ENCODE assay signal across 1 cellular context in the genomic region with DNA sequence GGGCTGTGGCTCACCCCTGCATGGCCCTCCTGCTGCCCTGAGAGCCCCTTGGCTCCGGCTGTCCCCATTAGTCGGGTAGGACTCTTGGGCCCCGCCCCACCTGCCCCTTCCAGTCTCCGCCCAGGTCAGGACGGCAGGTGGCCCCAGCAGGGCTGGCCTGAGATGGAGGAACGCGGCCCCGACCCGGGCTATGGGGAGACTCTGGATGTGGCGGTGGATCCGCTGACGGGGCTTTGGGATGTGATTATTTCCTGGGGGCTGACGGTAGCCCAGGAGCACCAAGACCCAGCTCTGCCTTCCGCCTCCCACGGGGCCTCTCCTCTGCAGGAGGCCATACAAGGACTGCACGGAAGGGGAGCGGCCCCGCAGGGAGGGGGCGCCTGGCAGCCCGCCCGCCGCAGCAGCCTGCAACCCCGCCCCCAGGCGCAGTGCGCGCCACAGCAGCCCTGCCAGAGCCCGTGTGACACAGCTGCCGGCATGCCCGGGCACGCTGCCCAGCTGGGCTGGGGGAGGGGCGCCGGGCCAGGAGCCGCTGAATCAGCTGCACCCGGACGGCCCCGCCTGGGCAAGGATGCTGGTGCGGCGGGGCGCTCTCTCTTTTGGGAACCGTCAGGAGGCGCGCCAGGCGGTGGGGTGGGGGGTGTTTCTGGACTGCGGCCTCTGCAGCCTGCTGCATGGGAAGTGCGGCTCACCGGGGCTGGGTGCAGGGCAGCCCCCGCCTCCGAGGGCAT.
TF ChIP-seq lines count a peak whose summit lies in the region.

No MANE protein-coding gene starts in this region.

TF ChIP-seq in IMR-90, 13 proteins besides CTCF, POLR2A, EP300 and RAD21:
- peak; percentile 99 for TF ChIP-seq MAZ (IDR thresholded peaks at IDR 0.05; ENCODE audit: borderline replicate concordance, low read depth, low read length)
- TF ChIP-seq SMC3 (IDR thresholded peaks at IDR 0.05; ENCODE audit: low read depth, low read length), result 0 out of 2 replicates have a peak, but pooled peaks have one; percentile 8
- peak; percentile 83 for TF ChIP-seq BHLHE40 (IDR thresholded peaks at IDR 0.05; ENCODE audit: low read depth, low read length)
- TF ChIP-seq CEBPB (IDR thresholded peaks at IDR 0.05; ENCODE audit: low read depth, low read length), result no peak
- TF ChIP-seq, protein P1, sequence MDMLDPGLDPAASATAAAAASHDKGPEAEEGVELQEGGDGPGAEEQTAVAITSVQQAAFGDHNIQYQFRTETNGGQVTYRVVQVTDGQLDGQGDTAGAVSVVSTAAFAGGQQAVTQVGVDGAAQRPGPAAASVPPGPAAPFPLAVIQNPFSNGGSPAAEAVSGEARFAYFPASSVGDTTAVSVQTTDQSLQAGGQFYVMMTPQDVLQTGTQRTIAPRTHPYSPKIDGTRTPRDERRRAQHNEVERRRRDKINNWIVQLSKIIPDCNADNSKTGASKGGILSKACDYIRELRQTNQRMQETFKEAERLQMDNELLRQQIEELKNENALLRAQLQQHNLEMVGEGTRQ (IDR thresholded peaks at IDR 0.05; ENCODE audit: low read depth, low read length), result 0 out of 2 replicates have a peak, but pooled peaks have one; percentile 42
- TF ChIP-seq NFE2L2 (IDR thresholded peaks at IDR 0.05; ENCODE audit: low read depth, low read length), result 0 out of 2 replicates have a peak, but pooled peaks have one; percentile 10
- TF ChIP-seq RCOR1 (IDR thresholded peaks at IDR 0.05; ENCODE audit: insufficient replicate concordance, low read length), result no peak
- TF ChIP-seq RFX5 (IDR thresholded peaks at IDR 0.05; ENCODE audit: low read depth, low read length), result no peak
- peak; percentile 22; the same call in 1 of the 2 replicates for TF ChIP-seq FOS (IDR thresholded peaks at IDR 0.05; ENCODE audit: low read depth, low read length)
- no peak for TF ChIP-seq CHD1 (IDR thresholded peaks at IDR 0.05; ENCODE audit: low read depth, low read length)
- TF ChIP-seq, protein P2, sequence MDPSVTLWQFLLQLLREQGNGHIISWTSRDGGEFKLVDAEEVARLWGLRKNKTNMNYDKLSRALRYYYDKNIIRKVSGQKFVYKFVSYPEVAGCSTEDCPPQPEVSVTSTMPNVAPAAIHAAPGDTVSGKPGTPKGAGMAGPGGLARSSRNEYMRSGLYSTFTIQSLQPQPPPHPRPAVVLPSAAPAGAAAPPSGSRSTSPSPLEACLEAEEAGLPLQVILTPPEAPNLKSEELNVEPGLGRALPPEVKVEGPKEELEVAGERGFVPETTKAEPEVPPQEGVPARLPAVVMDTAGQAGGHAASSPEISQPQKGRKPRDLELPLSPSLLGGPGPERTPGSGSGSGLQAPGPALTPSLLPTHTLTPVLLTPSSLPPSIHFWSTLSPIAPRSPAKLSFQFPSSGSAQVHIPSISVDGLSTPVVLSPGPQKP (IDR thresholded peaks at IDR 0.05; ENCODE audit: borderline replicate concordance, low read depth, low read length), result no peak
- no peak for TF ChIP-seq MAFK (IDR thresholded peaks at IDR 0.05; ENCODE audit: low read depth, low read length)
- peak; percentile 66; the same call in 1 of the 2 replicates for TF ChIP-seq MXI1 (IDR thresholded peaks at IDR 0.05; ENCODE audit: borderline replicate concordance, low read depth, low read length)
